In the genomic region with DNA sequence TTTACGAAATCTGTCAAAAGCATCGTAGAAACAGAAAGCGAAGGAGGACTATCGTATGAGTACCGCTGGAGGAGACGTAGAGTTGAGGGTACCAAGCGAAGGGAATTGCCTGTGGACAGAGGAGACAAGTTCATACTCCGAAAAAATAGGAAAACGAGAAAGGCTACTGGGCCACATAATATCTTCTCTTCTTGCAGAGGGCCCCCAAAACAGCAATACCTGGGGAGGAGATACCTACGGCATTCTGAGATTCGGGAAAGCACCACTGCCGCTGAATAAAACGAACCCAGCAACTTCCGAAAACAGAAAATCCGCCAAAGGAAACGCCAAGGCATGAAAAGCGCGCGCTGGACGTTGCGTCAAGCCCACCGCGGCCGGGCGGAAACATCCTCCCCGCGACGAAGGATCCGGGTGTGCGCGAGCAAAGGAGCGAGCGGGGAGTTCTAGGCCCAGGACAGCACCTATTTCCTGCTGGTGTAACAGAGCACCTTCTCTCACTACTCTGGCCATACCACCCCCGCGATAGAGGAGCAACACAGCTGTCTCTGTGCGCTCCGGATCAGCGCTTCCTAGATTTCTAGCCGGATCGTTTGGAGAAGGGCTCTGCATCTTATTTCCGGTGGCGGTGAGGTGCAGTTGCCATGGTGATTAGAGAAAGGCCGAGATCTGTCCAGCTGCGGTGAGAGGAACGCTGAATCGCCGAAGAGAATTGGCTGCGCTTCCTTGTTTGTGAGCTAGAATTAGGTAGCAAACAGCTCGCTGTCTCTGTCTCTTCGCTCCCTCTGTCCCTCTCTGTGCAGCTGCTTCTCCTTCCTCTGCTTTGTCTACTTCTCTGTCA, we compare ENCODE assay signal across 8 cellular contexts. TPM values are rescaled to one million over a fixed set of nuclear protein-coding genes. Genes with fewer than 3 reads are reported as not detected.
DNase-seq lines count a peak whose midpoint lies in the region; ATAC-seq and TF ChIP-seq lines count a peak whose summit lies in the region.

A gene with protein sequence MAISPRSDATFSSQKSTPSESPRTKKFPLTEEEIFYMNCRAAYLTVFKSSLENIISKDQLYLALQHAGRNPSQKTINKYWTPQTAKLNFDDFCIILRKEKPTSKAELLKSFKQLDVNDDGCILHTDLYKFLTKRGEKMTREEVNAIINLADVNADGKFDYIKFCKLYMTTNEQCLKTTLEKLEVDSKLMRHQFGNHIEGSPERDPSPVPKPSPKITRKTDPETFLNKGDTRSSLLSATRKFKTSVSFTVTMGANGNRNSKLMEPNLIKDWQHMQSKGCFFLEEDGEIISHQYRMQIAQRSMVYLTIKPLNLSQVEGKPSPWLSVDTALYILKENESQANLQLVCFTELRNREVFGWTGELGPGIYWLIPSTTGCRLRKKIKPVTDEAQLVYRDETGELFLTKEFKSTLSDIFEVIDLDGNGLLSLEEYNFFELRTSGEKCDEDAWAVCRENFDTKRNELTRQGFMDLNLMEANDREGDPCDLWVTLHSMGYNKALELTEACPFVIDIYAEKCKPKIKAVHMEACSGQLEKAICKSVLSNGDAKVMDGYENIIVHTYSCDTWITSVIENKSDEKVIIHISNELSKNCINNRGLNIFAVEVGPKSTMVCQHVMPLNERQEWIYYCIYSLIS (plus strand): TSS at position 635 of the 838 bp plus-strand sequence. CDS start 2,048 bp downstream, outside the sequence.
A gene with protein sequence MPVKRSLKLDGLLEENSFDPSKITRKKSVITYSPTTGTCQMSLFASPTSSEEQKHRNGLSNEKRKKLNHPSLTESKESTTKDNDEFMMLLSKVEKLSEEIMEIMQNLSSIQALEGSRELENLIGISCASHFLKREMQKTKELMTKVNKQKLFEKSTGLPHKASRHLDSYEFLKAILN (minus strand): TSS at position 335 of the 838 bp plus-strand sequence. CDS start 92 bp downstream, at position 243.

- H3K9me3 ChIP-seq in endodermal cell (ENCODE audit: control insufficient read depth, low read length): no peaks in the 10 kb centered on the region

- peak within 1 kb of the TSS; percentile 77 for H3K9ac ChIP-seq in endodermal cell (ENCODE audit: extremely low read depth, low read length, poor library complexity, severe bottlenecking)

- peak; percentile 90 for ATAC-seq in GM21367 (IDR thresholded peaks at IDR 0.05; ENCODE audit: unreplicated experiment)

- WGBS in endodermal cell (ENCODE audit: insufficient coverage in 1 of 2, insufficient read length in 1 of 2), 2 experiments: 0% methylated on average over 16 to 50 of the region's 50 CpGs

- H3K27ac ChIP-seq in endodermal cell (ENCODE audit: low read depth, low read length): peak within 1 kb of the TSS; percentile 93

- H3K4me3 ChIP-seq in endodermal cell (ENCODE audit: low read length): peak within 1 kb of the TSS; percentile 95

- H3K4me1 ChIP-seq in endodermal cell (ENCODE audit: control insufficient read depth, insufficient read depth, low read length): no peaks in the 10 kb centered on the region

- H3K4me3 Mint-ChIP-seq in endodermal cell: peak within 1 kb of the TSS; percentile 85

- H3K36me3 Mint-ChIP-seq in endodermal cell (ENCODE audit: low read depth): no peaks in the 10 kb centered on the region

- H3K27me3 ChIP-seq in endodermal cell (ENCODE audit: control insufficient read depth, insufficient read depth, low read length, poor library complexity, severe bottlenecking): no peaks in the 10 kb centered on the region

- H3K27me3 Mint-ChIP-seq in endodermal cell (ENCODE audit: insufficient read depth): no peaks in the 10 kb centered on the region

- H3K4me1 Mint-ChIP-seq in endodermal cell: peaks cover 11% of the 10 kb centered on the region

- peak within 1 kb of the TSS; percentile 98 for H3K27ac Mint-ChIP-seq in endodermal cell

- no peaks in the 10 kb centered on the region for H3K36me3 ChIP-seq in endodermal cell (ENCODE audit: control insufficient read depth, insufficient read depth, low read length)

- no peak for TF ChIP-seq CTCF in endodermal cell (conservative IDR thresholded peaks at IDR 0.05)

- DNase-seq in COR-L47 (lab: John Stamatoyannopoulos, UW) (peak; percentile 93), HT1080 (ENCODE audit: low read depth) (peak; percentile 96), NOMO-1 treated with dmso at 0.1 percent for 144 hours (lab: John Stamatoyannopoulos, UW; ENCODE audit: unreplicated experiment) (peak; percentile 92), endodermal cell (peak; percentile 96), mesenteric fat pad (ENCODE audit: low spot score) (peak; percentile 93)
- DNase-seq in activated CD8-positive, alpha-beta memory T cell treated with anti-CD3 and anti-CD28 coated beads, Interleukin-2, amount 50 U/mL, for 24 hours (ENCODE audit: extremely low read depth): peak; percentile 49
- DNase-seq in stimulated activated CD8-positive, alpha-beta memory T cell treated with anti-CD3 and anti-CD28 coated beads, Interleukin-15, amount 100 ng/mL, for 1 hour (ENCODE audit: low read depth): peak; percentile 65

- H3K9me3 Mint-ChIP-seq in endodermal cell: no peaks in the 10 kb centered on the region

RNA-seq across cellular contexts. Expression of the first gene that starts in this region (rescaled TPM):
- total RNA-seq in HT1080 (2014; rRNA removed; shearing (Covaris generic)): 2.5 and 2.6 TPM in 2 replicates
- polyA plus RNA-seq in HT1080 (2015; cell fraction: cytosol; rRNA removed): 2.1 and 3.4 TPM in 2 replicates
- 6.2 and 8.8 TPM in 2 replicates for polyA plus RNA-seq in HT1080 (2015; cell fraction: nucleus; rRNA removed)
- total RNA-seq in endodermal cell (10 to 100 TPM in 1 of 2 donors, 1 to 10 TPM in 1; 9.3 to 11.5 TPM), mesenteric fat pad (3.4 TPM)
- polyA plus RNA-seq in endodermal cell (2013, experiment 1 of 2): 11.4 TPM
- 12.5 TPM for polyA plus RNA-seq in endodermal cell (2013, experiment 2 of 2)

RNA-seq across cellular contexts. Expression of the second gene that starts in this region (rescaled TPM):
- total RNA-seq in HT1080 (2014; rRNA removed; shearing (Covaris generic)): 29.1 and 31.0 TPM in 2 replicates
- polyA plus RNA-seq in HT1080 (2015; cell fraction: cytosol; rRNA removed): 40.3 and 43.1 TPM in 2 replicates
- 49.7 and 53.6 TPM in 2 replicates for polyA plus RNA-seq in HT1080 (2015; cell fraction: nucleus; rRNA removed)
- total RNA-seq in endodermal cell (10 to 100 TPM; 41.5 to 62.7 TPM), mesenteric fat pad (8.1 TPM)
- polyA plus RNA-seq in endodermal cell (2013, experiment 1 of 2): 82.7 TPM
- 86.2 TPM for polyA plus RNA-seq in endodermal cell (2013, experiment 2 of 2)

Comparison
In these comparisons a context has a peak if more than half of its experiments do, and no peak if none do; other contexts are left out.
1. Peak in every context shown above with its lines: DNase-seq, ATAC-seq, H3K4me3 ChIP-seq and H3K27ac ChIP-seq.